Comparison of ENCODE assay signal across 38 cellular contexts in the genomic region with DNA sequence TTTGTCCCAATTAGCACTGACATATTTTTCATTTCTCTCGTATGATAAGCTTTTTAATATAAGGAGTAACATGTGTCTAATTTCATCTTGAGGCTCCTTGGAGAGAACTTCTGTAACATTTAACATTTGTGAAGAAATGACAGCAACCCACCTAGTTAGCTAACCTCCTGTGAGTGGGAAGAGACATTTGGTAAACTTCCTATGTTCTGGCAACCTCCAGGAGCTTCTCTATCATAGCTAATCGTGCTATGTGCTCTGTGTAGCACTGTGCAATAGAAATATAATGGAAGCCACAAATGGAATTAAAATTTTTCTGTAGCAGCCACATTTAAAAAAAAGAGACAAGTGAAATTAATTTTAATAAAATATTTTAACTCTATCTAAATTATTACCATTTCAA. TPM values are rescaled to one million over a fixed set of nuclear protein-coding genes. Genes with fewer than 3 reads are reported as not detected.
"Had no signal": no experiment of that assay in that cellular context is flagged by ENCODE, and none has a peak within 500 bp of the region (broad histone marks: within the 10 kb centered on the region; RNA-seq: fewer than 3 reads in every experiment).

No MANE protein-coding gene starts in this region.

- H3K27ac ChIP-seq: KMS-11 had no signal

- H3K9me3 ChIP-seq: MG63 had no signal

- H3K36me3 ChIP-seq: MG63 had no signal

- H3K9ac ChIP-seq: KMS-11 had no signal

- H3K4me2 ChIP-seq: KMS-11 had no signal

- H3K4me3 ChIP-seq: MG63 had no signal

- DNase-seq: Karpas-422, Kasumi-1, KG1, MG63, MM.1S, MV-4-11, NCI-H1092, NCI-H1092 treated with DMSO at 0.1 percent for 48 hours, NCI-H1105, NCI-H1105 treated with DMSO at 0.1 percent for 48 hours, NCI-H1417, NCI-H1417 treated with DMSO at 0.1 percent for 48 hours, NCI-H1436, NCI-H1436 treated with DMSO at 0.1 percent for 48 hours, NCI-H146, NCI-H1694, NCI-H1694 treated with DMSO at 0.1 percent for 48 hours, NCI-H187, NCI-H187 treated with DMSO at 0.1 percent for 48 hours, NCI-H1930, NCI-H2029, NCI-H2029 treated with DMSO at 0.1 percent for 48 hours, NCI-H2081, NCI-H2081 treated with DMSO at 0.1 percent for 48 hours, NCI-H2107, NCI-H2171, NCI-H2171 treated with DMSO at 0.1 percent for 48 hours, NCI-H2227 treated with DMSO at 0.1 percent for 48 hours, NCI-H226, NCI-H345, NCI-H446, NCI-H446 treated with DMSO at 0.1 percent for 48 hours, NCI-H510A had no signal

RNA-seq across cellular contexts. Expression of gene OLFM4, which starts 5.4 kb away (rescaled TPM):
- total RNA-seq: LHCN-M2, M059J, MCF 10A, NCI-H460 had no signal
